Comparison of ENCODE assay signal across 11 cellular contexts in genomic region chr3:37241880-37242279, GRCh38. TPM values are rescaled to one million over a fixed set of nuclear protein-coding genes. Genes with fewer than 3 reads are reported as not detected.
DNase-seq lines count a peak whose midpoint lies in the region; ATAC-seq, FAIRE-seq and TF ChIP-seq lines count a peak whose summit lies in the region.
"Had no signal": no experiment of that assay in that cellular context is flagged by ENCODE, and none has a peak within 500 bp of the region (broad histone marks: within the 10 kb centered on the region; RNA-seq: fewer than 3 reads in every experiment).

No MANE protein-coding gene starts in this region.

- no peaks in the 10 kb centered on the region for H3K9me3 ChIP-seq in kidney (ENCODE audit: control insufficient read depth in 1 of 2, low read length in 2 of 2)
- no peaks in the 10 kb centered on the region for H3K9me3 ChIP-seq in sigmoid colon

- 60 to 85% methylated on average over 6 of the region's 6 CpGs for WGBS in sigmoid colon, 2 donors

- H3K4me3 ChIP-seq in kidney (ENCODE audit: low read length in 2 of 2) (peak overlapping the region; percentile 90 to 98), sigmoid colon (no peak overlapping the region)

- ATAC-seq in stimulated activated naive CD8-positive, alpha-beta T cell treated with anti-CD3 and anti-CD28 coated beads, Interleukin-15, Interleukin-2, amounts not matched to agents 100 U/mL and 50 U/mL, for 24 hours: no peak
- ATAC-seq in GM21619 (IDR thresholded peaks at IDR 0.05; ENCODE audit: unreplicated experiment): no peak

- no peaks in the 10 kb centered on the region for H3K9me3 Mint-ChIP-seq in stimulated activated naive CD8-positive, alpha-beta T cell treated with anti-CD3 and anti-CD28 coated beads, Interleukin-15, Interleukin-2, amounts not matched to agents 100 ng/mL and 50 ng/mL, for 24 hours

- H3K9ac ChIP-seq in kidney (ENCODE audit: low read length in 2 of 2): peak overlapping the region in 1 of 2 donors; percentile 100

- no peak for TF ChIP-seq CTCF in VCaP (conservative IDR thresholded peaks at IDR 0.05)
- no peak for TF ChIP-seq CTCF in kidney (IDR thresholded peaks at IDR 0.05; ENCODE audit: borderline replicate concordance, extremely low read depth, insufficient read depth)
- no peak for TF ChIP-seq CTCF in sigmoid colon (IDR thresholded peaks at IDR 0.05)

- peaks cover 3 to 19% of the 10 kb centered on the region in 2 donors for H3K4me1 ChIP-seq in kidney (ENCODE audit: control insufficient read depth in 1 of 2, insufficient read depth in 1 of 2, low read depth in 1 of 2, low read length in 2 of 2)
- peaks cover 0 to 35% (median 28%) of the 10 kb centered on the region in 4 donors for H3K4me1 ChIP-seq in sigmoid colon

- no peaks in the 10 kb centered on the region for H3K27me3 Mint-ChIP-seq in stimulated activated naive CD8-positive, alpha-beta T cell treated with anti-CD3 and anti-CD28 coated beads, Interleukin-15, Interleukin-2, amounts not matched to agents 100 ng/mL and 50 ng/mL, for 24 hours

- DNase-seq in stimulated activated naive CD8-positive, alpha-beta T cell treated with anti-CD3 and anti-CD28 coated beads, Interleukin-15, Interleukin-2, amounts not matched to agents 100 U/mL and 50 U/mL, for 24 hours: no peak
- no peak for DNase-seq in kidney
- no peak for DNase-seq in sigmoid colon
- DNase-seq in cerebellum (ENCODE audit: low spot score): no peak
- no peak for DNase-seq in AG08395 (ENCODE audit: low spot score)
- DNase-seq: NCI-H774 had no signal

- no peaks in the 10 kb centered on the region for H3K27me3 ChIP-seq in sigmoid colon

- H3K4me1 Mint-ChIP-seq in stimulated activated naive CD8-positive, alpha-beta T cell treated with anti-CD3 and anti-CD28 coated beads, Interleukin-15, Interleukin-2, amounts not matched to agents 100 ng/mL and 50 ng/mL, for 24 hours (ENCODE audit: low read depth): peaks cover 35% of the 10 kb centered on the region

- peak overlapping the region; percentile 98 for H3K4me3 Mint-ChIP-seq in stimulated activated naive CD8-positive, alpha-beta T cell treated with anti-CD3 and anti-CD28 coated beads, Interleukin-15, Interleukin-2, amounts not matched to agents 100 ng/mL and 50 ng/mL, for 24 hours

- H3K36me3 ChIP-seq in kidney (ENCODE audit: control insufficient read depth in 1 of 2, insufficient read depth in 2 of 2, low read length in 2 of 2) (no peaks in the 10 kb centered on the region), sigmoid colon (no peaks in the 10 kb centered on the region)

- peaks cover 11% of the 10 kb centered on the region for H3K36me3 Mint-ChIP-seq in stimulated activated naive CD8-positive, alpha-beta T cell treated with anti-CD3 and anti-CD28 coated beads, Interleukin-15, Interleukin-2, amounts not matched to agents 100 ng/mL and 50 ng/mL, for 24 hours (ENCODE audit: low read depth)

- no peak for TF ChIP-seq POLR2A in sigmoid colon (IDR thresholded peaks at IDR 0.05)

- H3K27ac ChIP-seq in VCaP (peak overlapping the region; percentile 96), kidney (ENCODE audit: low read depth in 2 of 2, low read length in 2 of 2) (no peak overlapping the region), sigmoid colon (peak overlapping the region in 1 of 4 donors; percentile 96)
- H3K27ac ChIP-seq: KMS-11 had no signal

- H3K27ac Mint-ChIP-seq in stimulated activated naive CD8-positive, alpha-beta T cell treated with anti-CD3 and anti-CD28 coated beads, Interleukin-15, Interleukin-2, amounts not matched to agents 100 ng/mL and 50 ng/mL, for 24 hours: peak overlapping the region; percentile 99

- FAIRE-seq in kidney (lab: Jason Lieb, UNC): no peak
- FAIRE-seq: urothelium cell line had no signal

- intact Hi-C loops in kidney (cut with DNase I): no loop called here
- intact Hi-C loops in sigmoid colon (cut with DNase I): no loop called here

- TF ChIP-seq EP300 in sigmoid colon (IDR thresholded peaks at IDR 0.05): no peak

RNA-seq across cellular contexts. Expression of gene GOLGA4, which starts 1.2 kb away (rescaled TPM):
- 67.0 TPM for total RNA-seq in kidney
- 19.9 TPM for polyA plus RNA-seq in kidney (ENCODE audit: insufficient read depth, low read depth, low replicate concordance)
- total RNA-seq in sigmoid colon: 10 to 100 TPM; 73.7 to 84.5 (median 80.0) TPM
- 10 to 100 TPM; 31.8 to 55.5 (median 41.4) TPM for polyA plus RNA-seq in sigmoid colon
- 56.1 TPM for total RNA-seq in cerebellum

Comparison
In these comparisons a context has a peak if more than half of its experiments do, and no peak if none do; other contexts are left out.
1. H3K4me3 ChIP-seq: peak in kidney (2 of 2); none in sigmoid colon (0 of 4).